18 cellular contexts compared by ENCODE assay signal in the genomic region with DNA sequence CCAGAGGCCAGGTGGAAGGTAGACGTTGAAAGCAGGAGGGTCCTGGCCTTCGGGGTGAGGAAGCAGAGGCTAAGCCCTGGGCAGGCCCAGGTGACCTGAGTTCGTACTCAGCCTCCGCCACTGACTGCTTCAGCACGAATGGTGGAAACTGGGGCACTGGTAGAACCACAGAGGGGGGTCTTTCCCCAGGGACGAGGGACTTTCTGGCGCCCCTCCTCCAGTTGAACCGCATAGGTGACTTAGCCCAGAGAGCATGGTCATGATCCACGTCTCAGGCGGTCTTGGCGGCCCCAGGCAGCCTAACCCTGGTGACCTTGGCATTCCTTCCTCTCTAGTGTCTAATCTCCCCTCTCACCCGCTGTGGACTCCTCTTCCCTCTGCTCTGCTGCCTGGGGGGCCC. TPM values are rescaled to one million over a fixed set of nuclear protein-coding genes. Genes with fewer than 3 reads are reported as not detected.
DNase-seq lines count a peak whose midpoint lies in the region; ATAC-seq and TF ChIP-seq lines count a peak whose summit lies in the region.
"Had no signal": no experiment of that assay in that cellular context is flagged by ENCODE, and none has a peak within 500 bp of the region (broad histone marks: within the 10 kb centered on the region; RNA-seq: fewer than 3 reads in every experiment).

No MANE protein-coding gene starts in this region.

- TF ChIP-seq CTCF in left ventricle myocardium inferior (IDR thresholded peaks at IDR 0.05; ENCODE audit: borderline replicate concordance) (no peak), nephron progenitor cell (IDR thresholded peaks at IDR 0.05) (no peak)

- H3K36me3 Mint-ChIP-seq in nephron progenitor cell (ENCODE audit: low read depth), result no peaks in the 10 kb centered on the region
- H3K36me3 Mint-ChIP-seq: CD8-positive, alpha-beta T cell had no signal

- H3K9me3 ChIP-seq in left ventricle myocardium inferior (replicated peaks), result no peaks in the 10 kb centered on the region
- H3K9me3 ChIP-seq: BLaER1 treated with 17β-estradiol and CSF1 and Interleukin-3, amounts not matched to agents 10 nM and 100 nM had no signal

- peaks cover 23% of the 10 kb centered on the region for H3K4me1 Mint-ChIP-seq in nephron progenitor cell

- no peak for ATAC-seq in Right ventricle myocardium superior (ENCODE audit: poor library complexity)
- no peak for ATAC-seq in HG02763 (IDR thresholded peaks at IDR 0.05; ENCODE audit: unreplicated experiment)
- ATAC-seq: CD8-positive, alpha-beta T cell; GM12878 had no signal

- peaks cover 74% of the 10 kb centered on the region for H3K27me3 ChIP-seq in left ventricle myocardium inferior (ENCODE audit: low read depth)
- H3K27me3 ChIP-seq: BLaER1 treated with 17β-estradiol and CSF1 and Interleukin-3, amounts not matched to agents 10 nM and 100 nM had no signal

- H3K4me3 ChIP-seq in left ventricle myocardium inferior, result no peak overlapping the region
- H3K4me3 ChIP-seq: BLaER1 treated with 17β-estradiol and CSF1 and Interleukin-3, amounts not matched to agents 10 nM and 100 nM; GM12878 had no signal

- H3K9me3 Mint-ChIP-seq in nephron progenitor cell, result no peaks in the 10 kb centered on the region
- H3K9me3 Mint-ChIP-seq: CD8-positive, alpha-beta T cell had no signal

- H3K27ac ChIP-seq in left ventricle myocardium inferior (replicated peaks), result no peak overlapping the region
- H3K27ac ChIP-seq: BLaER1 treated with 17β-estradiol and CSF1 and Interleukin-3, amounts not matched to agents 10 nM and 100 nM; HL-60 had no signal

- no peak overlapping the region for H3K27ac Mint-ChIP-seq in nephron progenitor cell
- H3K27ac Mint-ChIP-seq: CD8-positive, alpha-beta T cell; H9 had no signal

- H3K36me3 ChIP-seq in left ventricle myocardium inferior, result no peaks in the 10 kb centered on the region
- H3K36me3 ChIP-seq: BLaER1 treated with 17β-estradiol and CSF1 and Interleukin-3, amounts not matched to agents 10 nM and 100 nM had no signal

- no peaks in the 10 kb centered on the region for H3K4me1 ChIP-seq in left ventricle myocardium inferior

- intact Hi-C loops in Right ventricle myocardium superior (cut with DNase I) (no loop called here), left ventricle myocardium inferior (cut with micrococcal nuclease) (no loop called here)

- no peak overlapping the region for H3K4me3 Mint-ChIP-seq in nephron progenitor cell
- H3K4me3 Mint-ChIP-seq: CD8-positive, alpha-beta T cell; H9 had no signal

- peak; percentile 7 for DNase-seq in Right ventricle myocardium superior
- DNase-seq in left ventricle myocardium inferior, result no peak
- DNase-seq in amniotic epithelial cell (ENCODE audit: low read depth), result peak; percentile 16
- peak; percentile 26 for DNase-seq in nephron progenitor cell
- DNase-seq in NCI-H446 (lab: John Stamatoyannopoulos, UW), result no peak
- no peak for DNase-seq in NCI-H146 (lab: John Stamatoyannopoulos, UW)
- DNase-seq: 8988T; Calu3; CD8-positive, alpha-beta T cell; DMS79 treated with DMSO at 0.1 percent for 48 hours; GOT3; H9; IMR-90 had no signal

- H3K27me3 Mint-ChIP-seq in nephron progenitor cell (ENCODE audit: low read depth, poor library complexity), result peaks cover 36% of the 10 kb centered on the region

RNA-seq across cellular contexts. Expression of gene INHBB, which starts 30.2 kb away (rescaled TPM):
- total RNA-seq in Right ventricle myocardium superior (8.2 TPM), left ventricle myocardium inferior (3.2 TPM)
- total RNA-seq: Calu3; CD8-positive, alpha-beta T cell; G401 had no signal

Comparison
In these comparisons a context has a peak if more than half of its experiments do, and no peak if none do; other contexts are left out.
1. DNase-seq: peak in Right ventricle myocardium superior (single experiment), amniotic epithelial cell (single experiment) and nephron progenitor cell (single experiment); none in left ventricle myocardium inferior (single experiment), NCI-H446 (0 of 2) and NCI-H146 (single experiment).